16 cellular contexts compared by ENCODE assay signal in genomic region chr7:116920359-116920758, GRCh38. TPM values are rescaled to one million over a fixed set of nuclear protein-coding genes. Genes with fewer than 3 reads are reported as not detected.
DNase-seq lines count a peak whose midpoint lies in the region; ATAC-seq, FAIRE-seq and TF ChIP-seq lines count a peak whose summit lies in the region.
"Had no signal": no experiment of that assay in that cellular context is flagged by ENCODE, and none has a peak within 500 bp of the region (broad histone marks: within the 10 kb centered on the region; RNA-seq: fewer than 3 reads in every experiment).

No MANE protein-coding gene starts in this region.

- intact Hi-C loops in HepG2 (cut with micrococcal nuclease; ENCODE audit: unreplicated experiment) (no loop called here), right lobe of liver (cut with DNase I) (no loop called here), K562 (cut with micrococcal nuclease) (no loop called here), kidney (cut with DNase I) (no loop called here), transverse colon (cut with DNase I; ENCODE audit: low total_unique reads) (no loop called here)

- no peak for ATAC-seq in HepG2
- no peak for ATAC-seq in right lobe of liver
- ATAC-seq in K562 = peak; percentile 19; the same call in 2 of the 3 replicates

- H4K20me1 ChIP-seq in HepG2 (ENCODE audit: insufficient read depth, low read length) = no peaks in the 10 kb centered on the region
- no peaks in the 10 kb centered on the region for H4K20me1 ChIP-seq in K562 (replicated peaks; ENCODE audit: control insufficient read depth, insufficient read depth, low read length)
- H4K20me1 ChIP-seq: BLaER1 had no signal

- H3K27me3 ChIP-seq in HepG2 (ENCODE audit: control insufficient read depth in 1 of 2, insufficient read depth in 2 of 2, low read length in 2 of 2) (no peaks in the 10 kb centered on the region), right lobe of liver (no peaks in the 10 kb centered on the region), K562 (ENCODE audit: control insufficient read depth in 2 of 2, insufficient read depth in 2 of 2, low read length in 2 of 2) (no peaks in the 10 kb centered on the region), transverse colon (no peaks in the 10 kb centered on the region)
- H3K27me3 ChIP-seq: BLaER1 had no signal

- CTCF ChIA-PET in HepG2 (lab: Yijun Ruan, JAX; ENCODE audit: low intra/inter-chr PET ratio, low total read pairs) (no interaction called here), K562 (lab: Yijun Ruan, JAX; ENCODE audit: low intra/inter-chr PET ratio) (no interaction called here)

- no peak overlapping the region for H3K4me2 ChIP-seq in HepG2 (ENCODE audit: low read depth, low read length)
- no peak overlapping the region for H3K4me2 ChIP-seq in K562 (ENCODE audit: insufficient read depth, low read length)

- H3K36me3 Mint-ChIP-seq in nephron progenitor cell (ENCODE audit: low read depth) = peaks cover 54% of the 10 kb centered on the region

- H3K9me3 Mint-ChIP-seq in nephron progenitor cell = peaks cover 4% of the 10 kb centered on the region
- H3K9me3 Mint-ChIP-seq: CD14-positive monocyte; CD4-positive, alpha-beta memory T cell had no signal

- TF ChIP-seq EP300 in HepG2 (IDR thresholded peaks at IDR 0.05; ENCODE audit: low read depth in 2 of 2, low read length in 2 of 2) (no peak), HepG2 (CRISPR knock-in tag; IDR thresholded peaks at IDR 0.05; ENCODE audit: borderline replicate concordance) (no peak), K562 (IDR thresholded peaks at IDR 0.05; ENCODE audit: low read length) (no peak), transverse colon (IDR thresholded peaks at IDR 0.05; ENCODE audit: low read depth) (no peak)

- peaks cover 5% of the 10 kb centered on the region for H3K4me1 Mint-ChIP-seq in nephron progenitor cell
- H3K4me1 Mint-ChIP-seq: CD4-positive, alpha-beta memory T cell had no signal

- TF ChIP-seq POLR2A in HepG2 (IDR thresholded peaks at IDR 0.05; ENCODE audit: insufficient read depth in 1 of 2, low read depth in 2 of 2, low read length in 2 of 2) (no peak), right lobe of liver (IDR thresholded peaks at IDR 0.05) (no peak), K562 (conservative IDR thresholded peaks at IDR 0.05) (peak; percentile 59), transverse colon (IDR thresholded peaks at IDR 0.05) (no peak)

- H3K27ac Mint-ChIP-seq in nephron progenitor cell = peak overlapping the region; percentile 0

- in situ Hi-C loops in HepG2 (cut with HindIII; ENCODE audit: extremely low pct_ligation_motif_present, low pct_unique_long_range_greater_than_20kb) = no loop called here
- in situ Hi-C loops in K562 (cut with MboI) = no loop called here
- in situ Hi-C loops in transverse colon (cut with MboI; ENCODE audit: low pct_ligation_motif_present in 1 of 4, low pct_unique_long_range_greater_than_20kb in 1 of 4, low sequenced_read_pairs in 3 of 4) = loop anchor here in 1 of 4 donors (10.0 kb wide), 1 partner anchor 204 kb away; no protein-coding TSS in a partner anchor

- H3K79me2 ChIP-seq in HepG2 (ENCODE audit: insufficient read depth, low read length) (no peaks in the 10 kb centered on the region), K562 (ENCODE audit: control insufficient read depth, insufficient read depth, low read length) (no peaks in the 10 kb centered on the region)

- no peaks in the 10 kb centered on the region for H3K9me1 ChIP-seq in K562 (ENCODE audit: control insufficient read depth, insufficient read depth, low read length)

- BruUV-seq in HepG2 (replicated peaks; lab: Mats Ljungman, UMichigan) = no TSS peak
- no TSS peak for BruUV-seq in K562 (replicated peaks; lab: Mats Ljungman, UMichigan)

- no peak for DNase-seq in HepG2 (ENCODE audit: low spot score)
- no peak for DNase-seq in right lobe of liver
- DNase-seq in K562 (ENCODE audit: extremely low read depth in 1 of 4, low spot score in 3 of 4) = no peak
- no peak for DNase-seq in nephron progenitor cell
- no peak for DNase-seq in kidney
- DNase-seq in transverse colon = no peak
- DNase-seq in RKO (ENCODE audit: low spot score) = no peak
- DNase-seq: 8988T; CD4-positive, alpha-beta memory T cell; DMS153; DMS79; GF-D8; GOT3; H7 had no signal

- no peak for TF ChIP-seq RAD21 in HepG2 (CRISPR knock-in tag; IDR thresholded peaks at IDR 0.05)
- TF ChIP-seq RAD21 in K562 (CRISPR knock-in tag; conservative IDR thresholded peaks at IDR 0.05 in 1 of 2, IDR thresholded peaks at IDR 0.05 in 1 of 2) = no peak

- FAIRE-seq in HepG2 (lab: Jason Lieb, UNC) (no peak), K562 (lab: Jason Lieb, UNC) (no peak), kidney (lab: Jason Lieb, UNC) (no peak)

- no peaks in the 10 kb centered on the region for H3K27me3 Mint-ChIP-seq in nephron progenitor cell (ENCODE audit: low read depth, poor library complexity)
- H3K27me3 Mint-ChIP-seq: CD4-positive, alpha-beta memory T cell had no signal

- H3K4me3 ChIP-seq in HepG2 (replicated peaks in 1 of 3; ENCODE audit: insufficient read depth in 1 of 3, low read depth in 2 of 3, low read length in 3 of 3) (no peak overlapping the region), right lobe of liver (no peak overlapping the region), K562 (no peak overlapping the region), kidney (ENCODE audit: low read length in 2 of 2) (no peak overlapping the region), transverse colon (no peak overlapping the region)
- H3K4me3 ChIP-seq: BLaER1 had no signal

- H3K4me1 ChIP-seq in HepG2 (ENCODE audit: insufficient read depth, low read length) = no peaks in the 10 kb centered on the region
- peaks cover 0 to 2% (median 1%) of the 10 kb centered on the region in 4 donors for H3K4me1 ChIP-seq in right lobe of liver
- H3K4me1 ChIP-seq in K562 (replicated peaks in 1 of 2; ENCODE audit: control insufficient read depth in 2 of 2, insufficient read depth in 2 of 2, low read length in 2 of 2) = no peaks in the 10 kb centered on the region
- H3K4me1 ChIP-seq in kidney (ENCODE audit: control insufficient read depth in 1 of 2, insufficient read depth in 1 of 2, low read depth in 1 of 2, low read length in 2 of 2) = no peaks in the 10 kb centered on the region
- no peaks in the 10 kb centered on the region for H3K4me1 ChIP-seq in transverse colon

- POLR2A ChIA-PET in HepG2 (lab: Yijun Ruan, JAX) (no interaction called here), K562 (lab: Yijun Ruan, JAX) (interaction anchor here (0.8 to 1.7 kb wide), 4 partner anchors 10 to 33 kb away, joined by 3 to 7 read pairs (median 4); no protein-coding TSS in a partner anchor)

- no peak for TF ChIP-seq CTCF in HepG2 (CRISPR knock-in tag; IDR thresholded peaks at IDR 0.05)
- TF ChIP-seq CTCF in right lobe of liver (IDR thresholded peaks at IDR 0.05) = no peak
- TF ChIP-seq CTCF in K562 (IDR thresholded peaks at IDR 0.05 in 2 of 3, conservative IDR thresholded peaks at IDR 0.05 in 1 of 3; ENCODE audit: insufficient read depth in 2 of 3, low read depth in 1 of 3, low read length in 3 of 3) = no peak
- TF ChIP-seq CTCF in nephron progenitor cell (IDR thresholded peaks at IDR 0.05) = no peak
- TF ChIP-seq CTCF in kidney (IDR thresholded peaks at IDR 0.05; ENCODE audit: borderline replicate concordance, extremely low read depth, insufficient read depth) = no peak
- no peak for TF ChIP-seq CTCF in transverse colon (IDR thresholded peaks at IDR 0.05)

- H3K27ac ChIP-seq in HepG2 (ENCODE audit: extremely low read length, insufficient read depth, low read length) (no peak overlapping the region), right lobe of liver (no peak overlapping the region), K562 (ENCODE audit: extremely low read depth, low read depth, low read length) (no peak overlapping the region), kidney (ENCODE audit: low read depth in 2 of 2, low read length in 2 of 2) (no peak overlapping the region), transverse colon (no peak overlapping the region)
- H3K27ac ChIP-seq: BLaER1 had no signal

- H3K9me3 ChIP-seq in HepG2 (ENCODE audit: low read length) (no peaks in the 10 kb centered on the region), right lobe of liver (no peaks in the 10 kb centered on the region), K562 (replicated peaks; ENCODE audit: control insufficient read depth, insufficient read depth, low read depth, low read length) (no peaks in the 10 kb centered on the region), kidney (ENCODE audit: control insufficient read depth in 1 of 2, low read length in 2 of 2) (no peaks in the 10 kb centered on the region), transverse colon (no peaks in the 10 kb centered on the region)
- H3K9me3 ChIP-seq: BLaER1 had no signal

- no peak overlapping the region for H2AFZ ChIP-seq in HepG2 (ENCODE audit: low read length)
- H2AFZ ChIP-seq in K562 (ENCODE audit: low read depth, low read length) = no peak overlapping the region

- H3K4me3 Mint-ChIP-seq in nephron progenitor cell = no peak overlapping the region
- H3K4me3 Mint-ChIP-seq: CD14-positive monocyte; CD4-positive, alpha-beta memory T cell had no signal

- peaks cover 5 to 17% of the 10 kb centered on the region in 2 experiments for H3K36me3 ChIP-seq in HepG2 (replicated peaks in 1 of 2; ENCODE audit: control insufficient read depth in 1 of 2, insufficient read depth in 2 of 2, low read length in 2 of 2)
- H3K36me3 ChIP-seq in right lobe of liver = peaks cover 0 to 33% (median 16%) of the 10 kb centered on the region in 4 donors
- H3K36me3 ChIP-seq in K562 (ENCODE audit: control insufficient read depth, insufficient read depth, low read length) = peaks cover 29% of the 10 kb centered on the region
- peaks cover 0 to 15% of the 10 kb centered on the region in 2 donors for H3K36me3 ChIP-seq in kidney (ENCODE audit: control insufficient read depth in 1 of 2, insufficient read depth in 2 of 2, low read length in 2 of 2)
- H3K36me3 ChIP-seq in transverse colon = peaks cover 0 to 30% (median 15%) of the 10 kb centered on the region in 4 donors

- H3K9ac ChIP-seq in HepG2 (ENCODE audit: insufficient read depth, low read depth, low read length) (no peak overlapping the region), K562 (ENCODE audit: insufficient read depth in 1 of 2, low read depth in 2 of 2, low read length in 2 of 2) (no peak overlapping the region), kidney (ENCODE audit: low read length in 2 of 2) (no peak overlapping the region)
- H3K9ac ChIP-seq: BLaER1 had no signal

RNA-seq across cellular contexts. Expression of gene ST7, which starts 32.9 kb away (rescaled TPM):
- 19.4 and 23.5 TPM in 2 replicates for total RNA-seq in HepG2 (2016; rRNA removed; fragmentation: Illumina TruSeq; extraction: Trizol)
- total RNA-seq in HepG2 (2016; cell fraction: cytosol; rRNA removed; fragmentation: Illumina TruSeq; extraction: Trizol; ENCODE audit: low read depth) = 28.3 and 28.8 TPM in 2 replicates
- total RNA-seq in HepG2 (2016; cell fraction: insoluble cytoplasmic fraction; rRNA removed; fragmentation: Illumina TruSeq; extraction: Trizol) = 17.6 and 21.2 TPM in 2 replicates
- 41.5 and 54.6 TPM in 2 replicates for total RNA-seq in HepG2 (2016; cell fraction: membrane; rRNA removed; fragmentation: Illumina TruSeq; extraction: Trizol)
- 28.2 and 31.4 TPM in 2 replicates for total RNA-seq in HepG2 (2016; cell fraction: nucleus; rRNA removed; fragmentation: Illumina TruSeq; extraction: Trizol)
- polyA plus RNA-seq in HepG2 (2011; rRNA removed) = 15.4 and 17.3 TPM in 2 replicates
- polyA plus RNA-seq in HepG2 (2011; cell fraction: cytosol; rRNA removed) = 9.8 and 14.0 TPM in 2 replicates
- polyA plus RNA-seq in HepG2 (2011; cell fraction: nucleus; rRNA removed) = 10.7 and 11.0 TPM in 2 replicates
- polyA plus RNA-seq in HepG2 (2012) = 10.8 and 12.8 TPM in 2 replicates
- 36.8 and 37.8 TPM in 2 replicates for polyA plus RNA-seq in HepG2 (2016; cell fraction: cytosol; fragmentation: Illumina TruSeq; extraction: Trizol; ENCODE audit: low read depth)
- polyA plus RNA-seq in HepG2 (2016; cell fraction: insoluble cytoplasmic fraction; fragmentation: Illumina TruSeq; extraction: Trizol; ENCODE audit: low read depth) = 22.0 and 24.7 TPM in 2 replicates
- polyA plus RNA-seq in HepG2 (2016; cell fraction: membrane; fragmentation: Illumina TruSeq; extraction: Trizol; ENCODE audit: low read depth) = 45.3 and 51.8 TPM in 2 replicates
- polyA plus RNA-seq in HepG2 (2016; cell fraction: nucleus; fragmentation: Illumina TruSeq; extraction: Trizol; ENCODE audit: insufficient read depth, low read depth) = 22.5 and 23.7 TPM in 2 replicates
- 13.2 and 58.2 TPM in 2 replicates for polyA minus RNA-seq in HepG2 (2011; rRNA and poly(A)+ RNA removed; ENCODE audit: low replicate concordance)
- 15.7 and 18.9 TPM in 2 replicates for polyA minus RNA-seq in HepG2 (2011; cell fraction: cytosol; rRNA and poly(A)+ RNA removed)
- 45.2 and 45.3 TPM in 2 replicates for polyA minus RNA-seq in HepG2 (2011; cell fraction: nucleus; rRNA and poly(A)+ RNA removed)
- total RNA-seq in right lobe of liver = 10 to 100 TPM; 17.4 to 29.9 (median 22.4) TPM
- 99.4 and 111 TPM in 2 replicates for total RNA-seq in K562 (2011; cell fraction: chromatin; rRNA removed; ENCODE audit: low replicate concordance)
- 89.4 and 90.1 TPM in 2 replicates for total RNA-seq in K562 (2011; cell fraction: nucleolus; rRNA removed)
- total RNA-seq in K562 (2011; cell fraction: nucleoplasm; rRNA removed) = 107 and 111 TPM in 2 replicates
- 45.5 and 46.1 TPM in 2 replicates for total RNA-seq in K562 (2014; rRNA removed)
- total RNA-seq in K562 (2014; rRNA removed; fragmentation: Illumina TruSeq; extraction: Trizol) = 23.9 and 24.9 TPM in 2 replicates
- total RNA-seq in K562 (2015; rRNA removed; fragmentation: Illumina TruSeq; extraction: Trizol) = 36.9 and 37.2 TPM in 2 replicates
- 31.1 and 34.1 TPM in 2 replicates for total RNA-seq in K562 (2021)
- polyA plus RNA-seq in K562 (2011; rRNA removed) = 32.7 and 52.8 TPM in 2 replicates
- polyA plus RNA-seq in K562 (2011; cell fraction: cytosol; rRNA removed) = 26.2 and 27.3 TPM in 2 replicates
- polyA plus RNA-seq in K562 (2011; cell fraction: nucleus; rRNA removed) = 40.7 and 45.7 TPM in 2 replicates
- polyA plus RNA-seq in K562 (2012) = 42.1 and 46.6 TPM in 2 replicates
- polyA plus RNA-seq in K562 (2014; fragmentation: Illumina TruSeq; extraction: Trizol) = 41.7 and 56.3 TPM in 2 replicates
- 10 to 100 TPM; 30.9 to 47.6 TPM for polyA plus RNA-seq in K562 (2014; fragmentation: Nextera tagmentation; extraction: Ambion mirVana)
- 28.4 and 42.3 TPM in 2 replicates for polyA plus RNA-seq in K562 (2014; rRNA removed)
- polyA minus RNA-seq in K562 (2011; rRNA and poly(A)+ RNA removed) = 59.1 and 77.6 TPM in 2 replicates
- polyA minus RNA-seq in K562 (2011; cell fraction: cytosol; rRNA and poly(A)+ RNA removed) = 21.3 and 32.6 TPM in 2 replicates
- polyA minus RNA-seq in K562 (2011; cell fraction: nucleus; rRNA and poly(A)+ RNA removed) = 66.8 and 85.0 TPM in 2 replicates
- 21.5 TPM for total RNA-seq in kidney
- polyA plus RNA-seq in kidney (ENCODE audit: insufficient read depth, low read depth, low replicate concordance) = 29.8 TPM
- total RNA-seq in transverse colon = 10 to 100 TPM in 3 of 4 donors, 1 to 10 TPM in 1; 7.2 to 47.9 (median 19.1) TPM

RNA-seq across cellular contexts. Expression of gene CAPZA2, which starts 58.0 kb away (rescaled TPM):
- total RNA-seq in HepG2 (2016; rRNA removed; fragmentation: Illumina TruSeq; extraction: Trizol) (199 and 286 TPM in 2 replicates), right lobe of liver (100 to 1,000 TPM in 3 of 6 experiments, 10 to 100 TPM in 3; 48.8 to 114 (median 89.8) TPM), K562 (2014; rRNA removed) (61.4 and 67.0 TPM in 2 replicates), K562 (2014; rRNA removed; fragmentation: Illumina TruSeq; extraction: Trizol) (181 and 229 TPM in 2 replicates), K562 (2015; rRNA removed; fragmentation: Illumina TruSeq; extraction: Trizol) (136 and 157 TPM in 2 replicates), K562 (2021) (176 and 192 TPM in 2 replicates), kidney (295 TPM), transverse colon (100 to 1,000 TPM in 1 of 4 donors, 10 to 100 TPM in 3; 74.4 to 133 (median 88.5) TPM)
- 24.4 and 27.4 TPM in 2 replicates for total RNA-seq in HepG2 (2016; cell fraction: cytosol; rRNA removed; fragmentation: Illumina TruSeq; extraction: Trizol; ENCODE audit: low read depth)
- 185 and 316 TPM in 2 replicates for total RNA-seq in HepG2 (2016; cell fraction: insoluble cytoplasmic fraction; rRNA removed; fragmentation: Illumina TruSeq; extraction: Trizol)
- 84.0 and 101 TPM in 2 replicates for total RNA-seq in HepG2 (2016; cell fraction: membrane; rRNA removed; fragmentation: Illumina TruSeq; extraction: Trizol)
- total RNA-seq in HepG2 (2016; cell fraction: nucleus; rRNA removed; fragmentation: Illumina TruSeq; extraction: Trizol) = 80.2 and 86.7 TPM in 2 replicates
- polyA plus RNA-seq in HepG2 (2011; rRNA removed) (30.6 and 38.4 TPM in 2 replicates), K562 (2011; rRNA removed) (103 and 186 TPM in 2 replicates), K562 (2014; fragmentation: Illumina TruSeq; extraction: Trizol) (149 and 156 TPM in 2 replicates), K562 (2014; fragmentation: Nextera tagmentation; extraction: Ambion mirVana) (100 to 1,000 TPM; 352 to 524 TPM), K562 (2014; rRNA removed) (93.3 and 121 TPM in 2 replicates), kidney (ENCODE audit: insufficient read depth, low read depth, low replicate concordance) (130 TPM)
- polyA plus RNA-seq in HepG2 (2011; cell fraction: cytosol; rRNA removed) = 13.6 and 23.2 TPM in 2 replicates
- 7.4 and 12.5 TPM in 2 replicates for polyA plus RNA-seq in HepG2 (2011; cell fraction: nucleus; rRNA removed)
- polyA plus RNA-seq in HepG2 (2012) = 60.2 and 71.6 TPM in 2 replicates
- 19.1 TPM in 2 replicates for polyA plus RNA-seq in HepG2 (2016; cell fraction: cytosol; fragmentation: Illumina TruSeq; extraction: Trizol; ENCODE audit: low read depth)
- 177 and 188 TPM in 2 replicates for polyA plus RNA-seq in HepG2 (2016; cell fraction: insoluble cytoplasmic fraction; fragmentation: Illumina TruSeq; extraction: Trizol; ENCODE audit: low read depth)
- polyA plus RNA-seq in HepG2 (2016; cell fraction: membrane; fragmentation: Illumina TruSeq; extraction: Trizol; ENCODE audit: low read depth) = 37.6 and 44.7 TPM in 2 replicates
- 56.1 and 58.9 TPM in 2 replicates for polyA plus RNA-seq in HepG2 (2016; cell fraction: nucleus; fragmentation: Illumina TruSeq; extraction: Trizol; ENCODE audit: insufficient read depth, low read depth)
- 14.8 and 29.3 TPM in 2 replicates for polyA minus RNA-seq in HepG2 (2011; rRNA and poly(A)+ RNA removed; ENCODE audit: low replicate concordance)
- polyA minus RNA-seq in HepG2 (2011; cell fraction: cytosol; rRNA and poly(A)+ RNA removed) = 31.0 and 34.3 TPM in 2 replicates
- 77.0 and 95.7 TPM in 2 replicates for polyA minus RNA-seq in HepG2 (2011; cell fraction: nucleus; rRNA and poly(A)+ RNA removed)
- 58.2 and 174 TPM in 2 replicates for total RNA-seq in K562 (2011; cell fraction: chromatin; rRNA removed; ENCODE audit: low replicate concordance)
- 23.0 and 40.7 TPM in 2 replicates for total RNA-seq in K562 (2011; cell fraction: nucleolus; rRNA removed)
- 108 and 223 TPM in 2 replicates for total RNA-seq in K562 (2011; cell fraction: nucleoplasm; rRNA removed)
- 14.9 and 28.2 TPM in 2 replicates for polyA plus RNA-seq in K562 (2011; cell fraction: cytosol; rRNA removed)
- 25.5 and 44.4 TPM in 2 replicates for polyA plus RNA-seq in K562 (2011; cell fraction: nucleus; rRNA removed)
- 85.9 and 97.2 TPM in 2 replicates for polyA plus RNA-seq in K562 (2012)
- polyA minus RNA-seq in K562 (2011; rRNA and poly(A)+ RNA removed) = 174 and 178 TPM in 2 replicates
- polyA minus RNA-seq in K562 (2011; cell fraction: cytosol; rRNA and poly(A)+ RNA removed) = 46.7 and 58.6 TPM in 2 replicates
- polyA minus RNA-seq in K562 (2011; cell fraction: nucleus; rRNA and poly(A)+ RNA removed) = 55.1 and 81.4 TPM in 2 replicates

Comparison
In these comparisons a context has a peak if more than half of its experiments do, and no peak if none do; other contexts are left out.
1. Of the 241 proteins assayed by ChIP-seq in both HepG2 and K562: peak only in HepG2: RBM22; only in K562: POLR2A; in both: none; in neither: 239.